ENCODE assay signal across 1 cellular context in genomic region chr22:38967451-38968450, GRCh38.
TF ChIP-seq lines count a peak whose summit lies in the region.

No MANE protein-coding gene starts in this region.

TF ChIP-seq in H1, 55 proteins besides CTCF, POLR2A, EP300 and RAD21:
- no peak for TF ChIP-seq RNF2 (IDR thresholded peaks at IDR 0.05; ENCODE audit: borderline replicate concordance, low read depth, low read length, missing control alignments, poor library complexity, severe bottlenecking)
- no peak for TF ChIP-seq ASH2L (IDR thresholded peaks at IDR 0.05; ENCODE audit: low read length)
- no peak for TF ChIP-seq SRF (IDR thresholded peaks at IDR 0.05; ENCODE audit: low read depth, low read length)
- TF ChIP-seq SUZ12 (IDR thresholded peaks at IDR 0.05; ENCODE audit: low read length): no peak
- no peak for TF ChIP-seq POU5F1 (IDR thresholded peaks at IDR 0.05; ENCODE audit: low read depth, low read length)
- TF ChIP-seq SIX5 (IDR thresholded peaks at IDR 0.05; ENCODE audit: low read depth, low read length): no peak
- no peak for TF ChIP-seq BRCA1 (IDR thresholded peaks at IDR 0.05; ENCODE audit: low read depth, low read length)
- no peak for TF ChIP-seq CEBPB (IDR thresholded peaks at IDR 0.05; ENCODE audit: low read depth, low read length)
- no peak for TF ChIP-seq NRF1 (IDR thresholded peaks at IDR 0.05; ENCODE audit: low read depth, low read length)
- no peak for TF ChIP-seq CTBP2 (IDR thresholded peaks at IDR 0.05; ENCODE audit: borderline replicate concordance, insufficient read depth, insufficient read length, low read length)
- TF ChIP-seq EZH2 (IDR thresholded peaks at IDR 0.05; ENCODE audit: low read depth, low read length, severe bottlenecking): no peak
- no peak for TF ChIP-seq HDAC2 (IDR thresholded peaks at IDR 0.05; ENCODE audit: borderline replicate concordance in 1 of 2, low read depth in 2 of 2, low read length in 2 of 2)
- no peak for TF ChIP-seq TAF1 (IDR thresholded peaks at IDR 0.05; ENCODE audit: low read depth, low read length)
- no peak for TF ChIP-seq CHD1 (IDR thresholded peaks at IDR 0.05; ENCODE audit: low read depth, low read length)
- TF ChIP-seq ZNF274 (IDR thresholded peaks at IDR 0.05; ENCODE audit: borderline replicate concordance, extremely low read depth, low read length): no peak
- no peak for TF ChIP-seq SAP30 (IDR thresholded peaks at IDR 0.05; ENCODE audit: insufficient read depth, insufficient replicate concordance, low read length)
- no peak for TF ChIP-seq NANOG (IDR thresholded peaks at IDR 0.05; ENCODE audit: insufficient read depth, low read depth, low read length, poor library complexity, severe bottlenecking)
- no peak for TF ChIP-seq RBBP5 (IDR thresholded peaks at IDR 0.05; ENCODE audit: borderline replicate concordance, low read depth, low read length)
- TF ChIP-seq USF2 (IDR thresholded peaks at IDR 0.05; ENCODE audit: low read length): no peak
